In the genomic region with DNA sequence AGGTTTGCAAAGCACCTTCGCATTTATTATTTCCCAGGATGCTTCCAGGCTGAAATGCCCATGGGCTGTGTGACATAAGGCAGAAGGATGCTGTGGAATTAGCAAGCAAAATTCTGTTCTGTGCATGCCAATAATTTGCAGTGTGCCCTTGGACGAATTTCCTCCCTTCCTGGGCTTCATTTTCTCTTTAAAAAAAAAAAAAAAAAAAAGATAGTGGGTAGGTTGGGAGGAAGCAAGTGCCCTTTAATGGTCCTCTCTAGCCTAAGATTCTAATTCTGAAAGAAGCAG, we compare ENCODE assay signal across 8 cellular contexts. TPM values are rescaled to one million over a fixed set of nuclear protein-coding genes. Genes with fewer than 3 reads are reported as not detected.
DNase-seq lines count a peak whose midpoint lies in the region; ATAC-seq and TF ChIP-seq lines count a peak whose summit lies in the region.

No MANE protein-coding gene starts in this region.

- no peaks in the 10 kb centered on the region for H3K9me3 ChIP-seq in GM23248 (ENCODE audit: low read depth)
- H3K9me3 ChIP-seq in WERI-Rb-1 (ENCODE audit: severe bottlenecking), result no peaks in the 10 kb centered on the region
- no peaks in the 10 kb centered on the region for H3K9me3 ChIP-seq in iPS-18a (ENCODE audit: control insufficient read depth, low read depth, low read length)
- no peaks in the 10 kb centered on the region for H3K9me3 ChIP-seq in skeletal muscle tissue (ENCODE audit: control insufficient read depth in 3 of 3, low read length in 3 of 3)

- peak overlapping the region; percentile 100 for H3K27ac ChIP-seq in GM23248
- peak overlapping the region; percentile 96 for H3K27ac ChIP-seq in WERI-Rb-1
- H3K27ac ChIP-seq in iPS-18a (ENCODE audit: low read length), result no peak overlapping the region
- peak overlapping the region; percentile 96 for H3K27ac ChIP-seq in skeletal muscle tissue (ENCODE audit: low read depth, low read length)

- in situ Hi-C loops in GM23248 (cut with MboI), result no loop called here

- H3K36me3 ChIP-seq in GM23248 (ENCODE audit: low read depth) (peaks cover 7% of the 10 kb centered on the region), WERI-Rb-1 (peaks cover 22% of the 10 kb centered on the region), iPS-18a (ENCODE audit: control insufficient read depth, low read depth, low read length) (peaks cover 7% of the 10 kb centered on the region), skeletal muscle tissue (ENCODE audit: control insufficient read depth in 3 of 3, insufficient read depth in 3 of 3, low read length in 3 of 3) (peaks cover 0 to 21% (median 5%) of the 10 kb centered on the region in 3 donors)

- H3K9ac ChIP-seq in GM23248 (peak overlapping the region; percentile 100), iPS-18a (ENCODE audit: low read length) (peak overlapping the region; percentile 17), skeletal muscle tissue (ENCODE audit: low read depth in 1 of 3, low read length in 3 of 3) (peak overlapping the region; percentile 40 to 95 (median 66))

- H3F3A ChIP-seq in GM23248 (ENCODE audit: insufficient read depth), result peaks cover 72% of the 10 kb centered on the region

- H2AFZ ChIP-seq in GM23248, result no peak overlapping the region

- ATAC-seq in HG03432 (IDR thresholded peaks at IDR 0.05; ENCODE audit: unreplicated experiment), result no peak

- TF ChIP-seq CTCF in WERI-Rb-1 (IDR thresholded peaks at IDR 0.05; ENCODE audit: low read depth, low read length), result no peak

- DNase-seq in GM23248 (peak; percentile 81), WERI-Rb-1 (no peak), epidermal melanocyte (ENCODE audit: insufficient read length, low spot score) (no peak), SKM-1 treated with dmso at 0.1 percent for 144 hours (lab: John Stamatoyannopoulos, UW; ENCODE audit: unreplicated experiment) (no peak), CD1c-positive myeloid dendritic cell (ENCODE audit: extremely low spot score) (no peak)

- H3K4me3 ChIP-seq in GM23248, result peak overlapping the region; percentile 61
- H3K4me3 ChIP-seq in WERI-Rb-1 (ENCODE audit: low read depth, low read length), result no peak overlapping the region
- H3K4me3 ChIP-seq in iPS-18a (ENCODE audit: low read length), result peak overlapping the region; percentile 36
- H3K4me3 ChIP-seq in skeletal muscle tissue (ENCODE audit: low read length in 3 of 3), result peak overlapping the region; percentile 15 to 60 (median 55)

- H3K9me2 ChIP-seq in GM23248 (ENCODE audit: insufficient read depth), result no peaks in the 10 kb centered on the region

- H3K4me2 ChIP-seq in GM23248 (ENCODE audit: unreplicated experiment), result peak overlapping the region; percentile 91

- H3K4me1 ChIP-seq in GM23248 (ENCODE audit: insufficient read depth) (peaks cover 61% of the 10 kb centered on the region), iPS-18a (ENCODE audit: control insufficient read depth, low read depth, low read length) (peaks cover 44% of the 10 kb centered on the region), skeletal muscle tissue (ENCODE audit: control insufficient read depth in 3 of 3, insufficient read depth in 3 of 3, low read length in 3 of 3) (peaks cover 51 to 60% (median 58%) of the 10 kb centered on the region in 3 donors)

- 4 to 5% methylated on average over 1 to 2 of the region's 2 CpGs for WGBS in GM23248 (ENCODE audit: low coverage in 1 of 2, low lambda C conversion rate in 2 of 2, missing lambda C conversion rate in 2 of 2), 2 experiments

- H4K20me1 ChIP-seq in GM23248 (ENCODE audit: insufficient read depth), result no peaks in the 10 kb centered on the region

- no peaks in the 10 kb centered on the region for H3K27me3 ChIP-seq in GM23248 (replicated peaks; ENCODE audit: insufficient read depth)
- H3K27me3 ChIP-seq in WERI-Rb-1 (ENCODE audit: insufficient read depth, low read depth, severe bottlenecking), result no peaks in the 10 kb centered on the region
- peaks cover 3% of the 10 kb centered on the region for H3K27me3 ChIP-seq in iPS-18a (ENCODE audit: control insufficient read depth, insufficient read depth, low read length)
- no peaks in the 10 kb centered on the region for H3K27me3 ChIP-seq in skeletal muscle tissue (ENCODE audit: control insufficient read depth in 3 of 3, insufficient read depth in 3 of 3, low read length in 3 of 3)

- H3K79me2 ChIP-seq in GM23248 (ENCODE audit: insufficient read depth), result peaks cover 42% of the 10 kb centered on the region

RNA-seq across cellular contexts. Expression of a gene that starts 2.5 kb away (rescaled TPM):
- 332 and 376 TPM in 2 replicates for total RNA-seq in GM23248 (2014; rRNA removed; shearing (Covaris generic))
- polyA plus RNA-seq in GM23248 (2016; fragmentation: Nextera tagmentation; extraction: Ambion mirVana), result 680 and 684 TPM in 2 replicates
- 120 TPM for total RNA-seq in skeletal muscle tissue

RNA-seq across cellular contexts. Expression of a gene that starts 30.7 kb away (rescaled TPM):
- 1.1 and 1.2 TPM in 2 replicates for total RNA-seq in GM23248 (2014; rRNA removed; shearing (Covaris generic))
- polyA plus RNA-seq in GM23248 (2016; fragmentation: Nextera tagmentation; extraction: Ambion mirVana), result 0.20 and 0.51 TPM in 2 replicates
- 5.7 TPM for total RNA-seq in skeletal muscle tissue

Comparison
In these comparisons a context has a peak if more than half of its experiments do, and no peak if none do; other contexts are left out.
1. H3K9ac ChIP-seq: peak in every context shown above with its lines; median percentile 100 in GM23248; 66 in skeletal muscle tissue; 17 in iPS-18a.